Comparison of ENCODE assay signal across 8 cellular contexts in genomic region chr17:39729280-39729851, GRCh38. TPM values are rescaled to one million over a fixed set of nuclear protein-coding genes. Genes with fewer than 3 reads are reported as not detected.
DNase-seq lines count a peak whose midpoint lies in the region; ATAC-seq and TF ChIP-seq lines count a peak whose summit lies in the region.

No MANE protein-coding gene starts in this region.

- no peak for TF ChIP-seq POLR2A in sigmoid colon (IDR thresholded peaks at IDR 0.05)

- H3K4me2 ChIP-seq in fibroblast of lung (ENCODE audit: extremely low read depth, insufficient read depth, low read length), result peak overlapping the region; percentile 76

- DNase-seq in SJCRH30, result no peak
- no peak for DNase-seq in fibroblast of lung (ENCODE audit: low read depth in 2 of 2)
- no peak for DNase-seq in sigmoid colon
- DNase-seq in OCI-M2 (lab: John Stamatoyannopoulos, UW; ENCODE audit: unreplicated experiment), result no peak
- no peak for DNase-seq in DMS53 (lab: John Stamatoyannopoulos, UW)
- DNase-seq in NAMALWA (ENCODE audit: low spot score), result no peak

- H3K79me2 ChIP-seq in fibroblast of lung (ENCODE audit: control insufficient read depth, insufficient read depth, low read length), result no peaks in the 10 kb centered on the region

- H3K27me3 ChIP-seq in SJCRH30 (no peaks in the 10 kb centered on the region), fibroblast of lung (ENCODE audit: control insufficient read depth, insufficient read depth, low read length) (no peaks in the 10 kb centered on the region), sigmoid colon (no peaks in the 10 kb centered on the region)

- 57 to 76% methylated on average over 6 of the region's 6 CpGs for WGBS in sigmoid colon, 2 donors

- no peaks in the 10 kb centered on the region; the same call in 1 of the 2 replicates for H3K4me1 ChIP-seq in ES-I3 (ENCODE audit: insufficient read depth, low read length)
- no peaks in the 10 kb centered on the region for H3K4me1 ChIP-seq in SJCRH30
- no peaks in the 10 kb centered on the region for H3K4me1 ChIP-seq in fibroblast of lung (ENCODE audit: control insufficient read depth, extremely low read depth, insufficient read depth, low read length)
- H3K4me1 ChIP-seq in sigmoid colon, result peaks cover 0 to 12% (median 10%) of the 10 kb centered on the region in 4 donors

- no peak for ATAC-seq in HG02885 (IDR thresholded peaks at IDR 0.05; ENCODE audit: poor library complexity, unreplicated experiment)

- H2AFZ ChIP-seq in fibroblast of lung (ENCODE audit: low read length), result no peak overlapping the region

- H4K20me1 ChIP-seq in fibroblast of lung (ENCODE audit: control insufficient read depth, extremely low read depth, insufficient read depth, low read length), result no peaks in the 10 kb centered on the region

- no peak for TF ChIP-seq EP300 in sigmoid colon (IDR thresholded peaks at IDR 0.05)

- H3K9ac ChIP-seq in ES-I3 (ENCODE audit: low read depth, low read length), result peak overlapping the region; percentile 67; the same call in 1 of the 2 replicates
- no peak overlapping the region for H3K9ac ChIP-seq in fibroblast of lung (ENCODE audit: insufficient read depth, low read length)

- no peaks in the 10 kb centered on the region for H3K9me3 ChIP-seq in ES-I3 (ENCODE audit: control insufficient read depth, insufficient read depth, low read length)
- no peaks in the 10 kb centered on the region for H3K9me3 ChIP-seq in SJCRH30 (replicated peaks)
- H3K9me3 ChIP-seq in fibroblast of lung (ENCODE audit: control insufficient read depth, insufficient read depth, low read depth, low read length), result no peaks in the 10 kb centered on the region
- H3K9me3 ChIP-seq in sigmoid colon, result no peaks in the 10 kb centered on the region

- H3K27ac ChIP-seq in SJCRH30, result no peak overlapping the region
- no peak overlapping the region for H3K27ac ChIP-seq in fibroblast of lung (ENCODE audit: insufficient read depth, low read length)
- peak overlapping the region; percentile 86 to 91 (median 87) for H3K27ac ChIP-seq in sigmoid colon

- TF ChIP-seq CTCF in fibroblast of lung (conservative IDR thresholded peaks at IDR 0.05 in 1 of 2, IDR thresholded peaks at IDR 0.05 in 1 of 2; ENCODE audit: low read depth in 1 of 2, low read length in 2 of 2) (no peak), sigmoid colon (IDR thresholded peaks at IDR 0.05) (no peak)

- H3K4me3 ChIP-seq in SJCRH30 (peak overlapping the region; percentile 68; the same call in 1 of the 2 replicates), fibroblast of lung (replicated peaks in 1 of 4; ENCODE audit: control extremely low read depth in 1 of 4, insufficient read depth in 1 of 4, low read depth in 3 of 4, low read length in 4 of 4) (peak overlapping the region; percentile 66 to 96 (median 80)), sigmoid colon (peak overlapping the region; percentile 62 to 86 (median 72))

- intact Hi-C loops in sigmoid colon (cut with DNase I), result loop anchor here (2.0 kb wide), 1 partner anchor 29 kb away; the partner anchor contains the start of gene ERBB2

- H3K36me3 ChIP-seq in ES-I3 (ENCODE audit: insufficient read depth, low read length), result 0 out of 2 replicates have a peak, but pooled peaks cover 3% of the 10 kb centered on the region
- no peaks in the 10 kb centered on the region for H3K36me3 ChIP-seq in SJCRH30
- peaks cover 18% of the 10 kb centered on the region for H3K36me3 ChIP-seq in fibroblast of lung (ENCODE audit: control insufficient read depth, insufficient read depth, low read length)
- H3K36me3 ChIP-seq in sigmoid colon, result peaks cover 6 to 47% (median 22%) of the 10 kb centered on the region in 4 donors

RNA-seq across cellular contexts. Expression of gene MIEN1, which starts 1.0 kb away (rescaled TPM):
- total RNA-seq in SJCRH30 (2014; rRNA removed; shearing (Covaris generic)), result 23.6 and 25.8 TPM in 2 replicates
- total RNA-seq in fibroblast of lung, result 18.2 and 25.6 TPM in 2 replicates
- 58.0 and 66.2 TPM in 2 replicates for polyA plus RNA-seq in fibroblast of lung
- 77.5 and 83.3 TPM in 2 replicates for polyA plus RNA-seq in fibroblast of lung (2012)
- polyA minus RNA-seq in fibroblast of lung (ENCODE audit: low replicate concordance), result 45.7 and 76.8 TPM in 2 replicates
- total RNA-seq in sigmoid colon, result 10 to 100 TPM; 52.4 to 65.5 (median 54.8) TPM
- polyA plus RNA-seq in sigmoid colon, result 100 to 1,000 TPM in 2 of 3 donors, 10 to 100 TPM in 1; 86.3 to 226 (median 195) TPM

RNA-seq across cellular contexts. Expression of gene GRB7, which starts 8.4 kb away (rescaled TPM):
- total RNA-seq in SJCRH30 (2014; rRNA removed; shearing (Covaris generic)), result not detected in 2 replicates
- under 0.01 and 0.77 TPM in 2 replicates for total RNA-seq in fibroblast of lung
- 0.07 TPM in 2 replicates for polyA plus RNA-seq in fibroblast of lung
- 0.36 and 0.40 TPM in 2 replicates for polyA plus RNA-seq in fibroblast of lung (2012)
- polyA minus RNA-seq in fibroblast of lung (ENCODE audit: low replicate concordance), result not detected in 2 replicates
- under 1 TPM in 1 of 4 donors, not detected in 3; under 0.01 TPM for total RNA-seq in sigmoid colon
- 10 to 100 TPM; 13.2 to 17.9 (median 13.2) TPM for polyA plus RNA-seq in sigmoid colon

RNA-seq across cellular contexts. Expression of gene ERBB2, which starts 29.5 kb away (rescaled TPM):
- total RNA-seq in SJCRH30 (2014; rRNA removed; shearing (Covaris generic)), result 8.7 and 9.1 TPM in 2 replicates
- 24.7 and 33.9 TPM in 2 replicates for total RNA-seq in fibroblast of lung
- polyA plus RNA-seq in fibroblast of lung, result 24.7 and 25.0 TPM in 2 replicates
- 33.0 and 37.0 TPM in 2 replicates for polyA plus RNA-seq in fibroblast of lung (2012)
- polyA minus RNA-seq in fibroblast of lung (ENCODE audit: low replicate concordance), result 184 and 211 TPM in 2 replicates
- 10 to 100 TPM; 16.9 to 26.3 (median 22.5) TPM for total RNA-seq in sigmoid colon
- 10 to 100 TPM; 11.8 to 58.9 (median 21.0) TPM for polyA plus RNA-seq in sigmoid colon

RNA-seq across cellular contexts. Expression of gene PGAP3, which starts 41.5 kb away (rescaled TPM):
- total RNA-seq in SJCRH30 (2014; rRNA removed; shearing (Covaris generic)), result 1.9 and 3.1 TPM in 2 replicates
- total RNA-seq in fibroblast of lung, result 8.8 and 10.8 TPM in 2 replicates
- 5.9 and 7.9 TPM in 2 replicates for polyA plus RNA-seq in fibroblast of lung
- 7.8 and 7.9 TPM in 2 replicates for polyA plus RNA-seq in fibroblast of lung (2012)
- polyA minus RNA-seq in fibroblast of lung (ENCODE audit: low replicate concordance), result 9.0 and 52.0 TPM in 2 replicates
- total RNA-seq in sigmoid colon, result 10 to 100 TPM in 1 of 4 donors, 1 to 10 TPM in 3; 6.9 to 12.1 (median 8.2) TPM
- polyA plus RNA-seq in sigmoid colon, result 10 to 100 TPM in 1 of 3 donors, 1 to 10 TPM in 2; 7.2 to 29.6 (median 8.4) TPM

Comparison
In these comparisons a context has a peak if more than half of its experiments do, and no peak if none do; other contexts are left out.
1. H3K27ac ChIP-seq: peak in sigmoid colon (4 of 4); none in SJCRH30 (single experiment) and fibroblast of lung (single experiment).
2. Peak in every context shown above with its lines, with median percentiles within 50 percentile points of each other: H3K4me3 ChIP-seq.